1 cellular context compared by ENCODE assay signal in genomic region chr10:11612004-11613001, GRCh38.
A peak's percentile ranks its signal among the peaks of the same experiment; 100 is the strongest.
TF ChIP-seq lines count a peak whose summit lies in the region.

No MANE protein-coding gene starts in this region.

TF ChIP-seq in K562, 482 proteins besides CTCF, POLR2A, EP300 and RAD21 (continued from another document and continues in another):
- TF ChIP-seq, protein P1, sequence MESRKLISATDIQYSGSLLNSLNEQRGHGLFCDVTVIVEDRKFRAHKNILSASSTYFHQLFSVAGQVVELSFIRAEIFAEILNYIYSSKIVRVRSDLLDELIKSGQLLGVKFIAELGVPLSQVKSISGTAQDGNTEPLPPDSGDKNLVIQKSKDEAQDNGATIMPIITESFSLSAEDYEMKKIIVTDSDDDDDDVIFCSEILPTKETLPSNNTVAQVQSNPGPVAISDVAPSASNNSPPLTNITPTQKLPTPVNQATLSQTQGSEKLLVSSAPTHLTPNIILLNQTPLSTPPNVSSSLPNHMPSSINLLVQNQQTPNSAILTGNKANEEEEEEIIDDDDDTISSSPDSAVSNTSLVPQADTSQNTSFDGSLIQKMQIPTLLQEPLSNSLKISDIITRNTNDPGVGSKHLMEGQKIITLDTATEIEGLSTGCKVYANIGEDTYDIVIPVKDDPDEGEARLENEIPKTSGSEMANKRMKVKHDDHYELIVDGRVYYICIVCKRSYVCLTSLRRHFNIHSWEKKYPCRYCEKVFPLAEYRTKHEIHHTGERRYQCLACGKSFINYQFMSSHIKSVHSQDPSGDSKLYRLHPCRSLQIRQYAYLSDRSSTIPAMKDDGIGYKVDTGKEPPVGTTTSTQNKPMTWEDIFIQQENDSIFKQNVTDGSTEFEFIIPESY (CRISPR knock-in tag; IDR thresholded peaks at IDR 0.05), result peak; percentile 32; the same call in 1 of the 2 replicates
- TF ChIP-seq MTA1 (IDR thresholded peaks at IDR 0.05; ENCODE audit: borderline replicate concordance) (peak; percentile 61; the same call in 1 of the 2 replicates), ZBTB34 (CRISPR knock-in tag; IDR thresholded peaks at IDR 0.05) (no peak), KLF13 (tag; IDR thresholded peaks at IDR 0.05; ENCODE audit: borderline replicate concordance, low read depth) (no peak), CHD1 (IDR thresholded peaks at IDR 0.05; ENCODE audit: low read length) (no peak), RBM39 (optimal IDR thresholded peaks at IDR 0.05; ENCODE audit: low read depth, low read length) (no peak), ZNF184 (CRISPR knock-in tag; IDR thresholded peaks at IDR 0.05) (no peak), FOXA1 (IDR thresholded peaks at IDR 0.05; ENCODE audit: borderline replicate concordance) (no peak), CC2D1A (IDR thresholded peaks at IDR 0.05) (peak; percentile 83; the same call in 1 of the 2 replicates), SMARCA5 (IDR thresholded peaks at IDR 0.05) (peak; percentile 87; the same call in 1 of the 2 replicates), ZNF76 (CRISPR knock-in tag; IDR thresholded peaks at IDR 0.05; ENCODE audit: borderline replicate concordance) (no peak), HDAC8 (tag; IDR thresholded peaks at IDR 0.05) (no peak), ZNF431 (CRISPR knock-in tag; IDR thresholded peaks at IDR 0.05) (no peak), ZNF175 (CRISPR knock-in tag; IDR thresholded peaks at IDR 0.05; ENCODE audit: low read depth) (peak; percentile 73), NR2C2 (CRISPR knock-in tag; IDR thresholded peaks at IDR 0.05) (no peak), NR2C2 (tag; IDR thresholded peaks at IDR 0.05) (peak; percentile 69; the same call in 1 of the 2 replicates), SRF (CRISPR knock-in tag; IDR thresholded peaks at IDR 0.05) (no peak), BHLHE40 (IDR thresholded peaks at IDR 0.05; ENCODE audit: low read length) (peak; percentile 26; the same call in 1 of the 2 replicates), CREB1 (IDR thresholded peaks at IDR 0.05) (no peak; the same call in none of the 2 replicates), CREB1 (CRISPR knock-in tag; IDR thresholded peaks at IDR 0.05) (0 out of 2 replicates have a peak, but pooled peaks have one; percentile 42), RBM25 (IDR thresholded peaks at IDR 0.05; ENCODE audit: low read depth, low read length, severe bottlenecking) (peak; percentile 10), ZNF217 (CRISPR knock-in tag; IDR thresholded peaks at IDR 0.05) (no peak), ZSCAN32 (CRISPR knock-in tag; IDR thresholded peaks at IDR 0.05) (no peak), GTF2A2 (tag; IDR thresholded peaks at IDR 0.05) (peak; percentile 61), SRSF9 (IDR thresholded peaks at IDR 0.05; ENCODE audit: borderline replicate concordance, low read depth, low read length) (no peak), MAZ (CRISPR knock-in tag; conservative IDR thresholded peaks at IDR 0.05 in 1 of 2, IDR thresholded peaks at IDR 0.05 in 1 of 2) (peak in 1 of 2 experiments; percentile 79; a peak in 2 of 4 replicates), SP2 (IDR thresholded peaks at IDR 0.05; ENCODE audit: extremely low read depth, low read depth, low read length, poor library complexity, severe bottlenecking) (no peak), FOXA3 (CRISPR knock-in tag; conservative IDR thresholded peaks at IDR 0.05 in 1 of 2, IDR thresholded peaks at IDR 0.05 in 1 of 2) (no peak), ZNF436 (CRISPR knock-in tag; IDR thresholded peaks at IDR 0.05) (no peak), NCOR1 (IDR thresholded peaks at IDR 0.05) (peak; percentile 95), PURB (CRISPR knock-in tag; IDR thresholded peaks at IDR 0.05; ENCODE audit: low read depth) (no peak), RNF219 (CRISPR knock-in tag; IDR thresholded peaks at IDR 0.05) (no peak), NBN (IDR thresholded peaks at IDR 0.05; ENCODE audit: low read depth) (peak; percentile 96), XRCC5 (IDR thresholded peaks at IDR 0.05; ENCODE audit: low read depth, low read length) (no peak), FOXK2 (conservative IDR thresholded peaks at IDR 0.05 in 1 of 2, IDR thresholded peaks at IDR 0.05 in 1 of 2; ENCODE audit: low read depth in 2 of 2) (peak; percentile 33 to 34; a peak in 2 of 4 replicates), ZKSCAN3 (CRISPR knock-in tag; IDR thresholded peaks at IDR 0.05) (no peak), ZNF551 (CRISPR knock-in tag; IDR thresholded peaks at IDR 0.05) (no peak), HMGN3 (IDR thresholded peaks at IDR 0.05; ENCODE audit: borderline replicate concordance, extremely low read depth, insufficient read length, low read depth, low read length) (peak; percentile 80), ESRRA (IDR thresholded peaks at IDR 0.05; ENCODE audit: borderline replicate concordance, low read depth) (no peak; the same call in 1 of the 2 replicates)
- TF ChIP-seq, protein P2, sequence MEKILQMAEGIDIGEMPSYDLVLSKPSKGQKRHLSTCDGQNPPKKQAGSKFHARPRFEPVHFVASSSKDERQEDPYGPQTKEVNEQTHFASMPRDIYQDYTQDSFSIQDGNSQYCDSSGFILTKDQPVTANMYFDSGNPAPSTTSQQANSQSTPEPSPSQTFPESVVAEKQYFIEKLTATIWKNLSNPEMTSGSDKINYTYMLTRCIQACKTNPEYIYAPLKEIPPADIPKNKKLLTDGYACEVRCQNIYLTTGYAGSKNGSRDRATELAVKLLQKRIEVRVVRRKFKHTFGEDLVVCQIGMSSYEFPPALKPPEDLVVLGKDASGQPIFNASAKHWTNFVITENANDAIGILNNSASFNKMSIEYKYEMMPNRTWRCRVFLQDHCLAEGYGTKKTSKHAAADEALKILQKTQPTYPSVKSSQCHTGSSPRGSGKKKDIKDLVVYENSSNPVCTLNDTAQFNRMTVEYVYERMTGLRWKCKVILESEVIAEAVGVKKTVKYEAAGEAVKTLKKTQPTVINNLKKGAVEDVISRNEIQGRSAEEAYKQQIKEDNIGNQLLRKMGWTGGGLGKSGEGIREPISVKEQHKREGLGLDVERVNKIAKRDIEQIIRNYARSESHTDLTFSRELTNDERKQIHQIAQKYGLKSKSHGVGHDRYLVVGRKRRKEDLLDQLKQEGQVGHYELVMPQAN (IDR thresholded peaks at IDR 0.05; ENCODE audit: borderline replicate concordance), result peak; percentile 49; the same call in 1 of the 2 replicates
- TF ChIP-seq, protein P3, sequence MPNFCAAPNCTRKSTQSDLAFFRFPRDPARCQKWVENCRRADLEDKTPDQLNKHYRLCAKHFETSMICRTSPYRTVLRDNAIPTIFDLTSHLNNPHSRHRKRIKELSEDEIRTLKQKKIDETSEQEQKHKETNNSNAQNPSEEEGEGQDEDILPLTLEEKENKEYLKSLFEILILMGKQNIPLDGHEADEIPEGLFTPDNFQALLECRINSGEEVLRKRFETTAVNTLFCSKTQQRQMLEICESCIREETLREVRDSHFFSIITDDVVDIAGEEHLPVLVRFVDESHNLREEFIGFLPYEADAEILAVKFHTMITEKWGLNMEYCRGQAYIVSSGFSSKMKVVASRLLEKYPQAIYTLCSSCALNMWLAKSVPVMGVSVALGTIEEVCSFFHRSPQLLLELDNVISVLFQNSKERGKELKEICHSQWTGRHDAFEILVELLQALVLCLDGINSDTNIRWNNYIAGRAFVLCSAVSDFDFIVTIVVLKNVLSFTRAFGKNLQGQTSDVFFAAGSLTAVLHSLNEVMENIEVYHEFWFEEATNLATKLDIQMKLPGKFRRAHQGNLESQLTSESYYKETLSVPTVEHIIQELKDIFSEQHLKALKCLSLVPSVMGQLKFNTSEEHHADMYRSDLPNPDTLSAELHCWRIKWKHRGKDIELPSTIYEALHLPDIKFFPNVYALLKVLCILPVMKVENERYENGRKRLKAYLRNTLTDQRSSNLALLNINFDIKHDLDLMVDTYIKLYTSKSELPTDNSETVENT (CRISPR knock-in tag; IDR thresholded peaks at IDR 0.05), result no peak
- TF ChIP-seq, protein P4, sequence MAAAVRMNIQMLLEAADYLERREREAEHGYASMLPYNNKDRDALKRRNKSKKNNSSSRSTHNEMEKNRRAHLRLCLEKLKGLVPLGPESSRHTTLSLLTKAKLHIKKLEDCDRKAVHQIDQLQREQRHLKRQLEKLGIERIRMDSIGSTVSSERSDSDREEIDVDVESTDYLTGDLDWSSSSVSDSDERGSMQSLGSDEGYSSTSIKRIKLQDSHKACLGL (CRISPR knock-in tag; IDR thresholded peaks at IDR 0.05; ENCODE audit: borderline replicate concordance, poor library complexity, severe bottlenecking), result no peak
- TF ChIP-seq, protein P5, sequence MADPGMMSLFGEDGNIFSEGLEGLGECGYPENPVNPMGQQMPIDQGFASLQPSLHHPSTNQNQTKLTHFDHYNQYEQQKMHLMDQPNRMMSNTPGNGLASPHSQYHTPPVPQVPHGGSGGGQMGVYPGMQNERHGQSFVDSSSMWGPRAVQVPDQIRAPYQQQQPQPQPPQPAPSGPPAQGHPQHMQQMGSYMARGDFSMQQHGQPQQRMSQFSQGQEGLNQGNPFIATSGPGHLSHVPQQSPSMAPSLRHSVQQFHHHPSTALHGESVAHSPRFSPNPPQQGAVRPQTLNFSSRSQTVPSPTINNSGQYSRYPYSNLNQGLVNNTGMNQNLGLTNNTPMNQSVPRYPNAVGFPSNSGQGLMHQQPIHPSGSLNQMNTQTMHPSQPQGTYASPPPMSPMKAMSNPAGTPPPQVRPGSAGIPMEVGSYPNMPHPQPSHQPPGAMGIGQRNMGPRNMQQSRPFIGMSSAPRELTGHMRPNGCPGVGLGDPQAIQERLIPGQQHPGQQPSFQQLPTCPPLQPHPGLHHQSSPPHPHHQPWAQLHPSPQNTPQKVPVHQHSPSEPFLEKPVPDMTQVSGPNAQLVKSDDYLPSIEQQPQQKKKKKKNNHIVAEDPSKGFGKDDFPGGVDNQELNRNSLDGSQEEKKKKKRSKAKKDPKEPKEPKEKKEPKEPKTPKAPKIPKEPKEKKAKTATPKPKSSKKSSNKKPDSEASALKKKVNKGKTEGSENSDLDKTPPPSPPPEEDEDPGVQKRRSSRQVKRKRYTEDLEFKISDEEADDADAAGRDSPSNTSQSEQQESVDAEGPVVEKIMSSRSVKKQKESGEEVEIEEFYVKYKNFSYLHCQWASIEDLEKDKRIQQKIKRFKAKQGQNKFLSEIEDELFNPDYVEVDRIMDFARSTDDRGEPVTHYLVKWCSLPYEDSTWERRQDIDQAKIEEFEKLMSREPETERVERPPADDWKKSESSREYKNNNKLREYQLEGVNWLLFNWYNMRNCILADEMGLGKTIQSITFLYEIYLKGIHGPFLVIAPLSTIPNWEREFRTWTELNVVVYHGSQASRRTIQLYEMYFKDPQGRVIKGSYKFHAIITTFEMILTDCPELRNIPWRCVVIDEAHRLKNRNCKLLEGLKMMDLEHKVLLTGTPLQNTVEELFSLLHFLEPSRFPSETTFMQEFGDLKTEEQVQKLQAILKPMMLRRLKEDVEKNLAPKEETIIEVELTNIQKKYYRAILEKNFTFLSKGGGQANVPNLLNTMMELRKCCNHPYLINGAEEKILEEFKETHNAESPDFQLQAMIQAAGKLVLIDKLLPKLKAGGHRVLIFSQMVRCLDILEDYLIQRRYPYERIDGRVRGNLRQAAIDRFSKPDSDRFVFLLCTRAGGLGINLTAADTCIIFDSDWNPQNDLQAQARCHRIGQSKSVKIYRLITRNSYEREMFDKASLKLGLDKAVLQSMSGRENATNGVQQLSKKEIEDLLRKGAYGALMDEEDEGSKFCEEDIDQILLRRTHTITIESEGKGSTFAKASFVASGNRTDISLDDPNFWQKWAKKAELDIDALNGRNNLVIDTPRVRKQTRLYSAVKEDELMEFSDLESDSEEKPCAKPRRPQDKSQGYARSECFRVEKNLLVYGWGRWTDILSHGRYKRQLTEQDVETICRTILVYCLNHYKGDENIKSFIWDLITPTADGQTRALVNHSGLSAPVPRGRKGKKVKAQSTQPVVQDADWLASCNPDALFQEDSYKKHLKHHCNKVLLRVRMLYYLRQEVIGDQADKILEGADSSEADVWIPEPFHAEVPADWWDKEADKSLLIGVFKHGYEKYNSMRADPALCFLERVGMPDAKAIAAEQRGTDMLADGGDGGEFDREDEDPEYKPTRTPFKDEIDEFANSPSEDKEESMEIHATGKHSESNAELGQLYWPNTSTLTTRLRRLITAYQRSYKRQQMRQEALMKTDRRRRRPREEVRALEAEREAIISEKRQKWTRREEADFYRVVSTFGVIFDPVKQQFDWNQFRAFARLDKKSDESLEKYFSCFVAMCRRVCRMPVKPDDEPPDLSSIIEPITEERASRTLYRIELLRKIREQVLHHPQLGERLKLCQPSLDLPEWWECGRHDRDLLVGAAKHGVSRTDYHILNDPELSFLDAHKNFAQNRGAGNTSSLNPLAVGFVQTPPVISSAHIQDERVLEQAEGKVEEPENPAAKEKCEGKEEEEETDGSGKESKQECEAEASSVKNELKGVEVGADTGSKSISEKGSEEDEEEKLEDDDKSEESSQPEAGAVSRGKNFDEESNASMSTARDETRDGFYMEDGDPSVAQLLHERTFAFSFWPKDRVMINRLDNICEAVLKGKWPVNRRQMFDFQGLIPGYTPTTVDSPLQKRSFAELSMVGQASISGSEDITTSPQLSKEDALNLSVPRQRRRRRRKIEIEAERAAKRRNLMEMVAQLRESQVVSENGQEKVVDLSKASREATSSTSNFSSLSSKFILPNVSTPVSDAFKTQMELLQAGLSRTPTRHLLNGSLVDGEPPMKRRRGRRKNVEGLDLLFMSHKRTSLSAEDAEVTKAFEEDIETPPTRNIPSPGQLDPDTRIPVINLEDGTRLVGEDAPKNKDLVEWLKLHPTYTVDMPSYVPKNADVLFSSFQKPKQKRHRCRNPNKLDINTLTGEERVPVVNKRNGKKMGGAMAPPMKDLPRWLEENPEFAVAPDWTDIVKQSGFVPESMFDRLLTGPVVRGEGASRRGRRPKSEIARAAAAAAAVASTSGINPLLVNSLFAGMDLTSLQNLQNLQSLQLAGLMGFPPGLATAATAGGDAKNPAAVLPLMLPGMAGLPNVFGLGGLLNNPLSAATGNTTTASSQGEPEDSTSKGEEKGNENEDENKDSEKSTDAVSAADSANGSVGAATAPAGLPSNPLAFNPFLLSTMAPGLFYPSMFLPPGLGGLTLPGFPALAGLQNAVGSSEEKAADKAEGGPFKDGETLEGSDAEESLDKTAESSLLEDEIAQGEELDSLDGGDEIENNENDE (IDR thresholded peaks at IDR 0.05; ENCODE audit: low read depth, low read length), result no peak
